In genomic region chrX:103789004-103789403, GRCh38 we compare ENCODE assay signal across 19 cellular contexts. TPM values are rescaled to one million over a fixed set of nuclear protein-coding genes. Genes with fewer than 3 reads are reported as not detected.
DNase-seq lines count a peak whose midpoint lies in the region; ATAC-seq and TF ChIP-seq lines count a peak whose summit lies in the region.
"Had no signal": no experiment of that assay in that cellular context is flagged by ENCODE, and none has a peak within 500 bp of the region (broad histone marks: within the 10 kb centered on the region; RNA-seq: fewer than 3 reads in every experiment).

No MANE protein-coding gene starts in this region.

- TF ChIP-seq CTCF in activated B cell treated with CpG ODN at 0.5 μM for 24 hours (IDR thresholded peaks at IDR 0.05) (no peak), body of pancreas (IDR thresholded peaks at IDR 0.05) (no peak)

- H3K27ac Mint-ChIP-seq in activated B cell treated with CpG ODN at 0.5 μM for 24 hours: peak overlapping the region; percentile 77
- H3K27ac Mint-ChIP-seq: CD4-positive, CD25-positive, alpha-beta regulatory T cell; stimulated activated effector memory CD8-positive, alpha-beta T cell treated with anti-CD3 and anti-CD28 coated beads, Interleukin-12 subunit alpha, Interleukin-12 subunit beta, amount 100 ng/mL, for 72 hours had no signal

- no peaks in the 10 kb centered on the region for H3K4me1 ChIP-seq in body of pancreas
- H3K4me1 ChIP-seq: pancreas had no signal

- no peak overlapping the region for H3K4me3 Mint-ChIP-seq in activated B cell treated with CpG ODN at 0.5 μM for 24 hours
- H3K4me3 Mint-ChIP-seq: CD4-positive, CD25-positive, alpha-beta regulatory T cell; stimulated activated effector memory CD8-positive, alpha-beta T cell treated with anti-CD3 and anti-CD28 coated beads, Interleukin-12 subunit alpha, Interleukin-12 subunit beta, amount 100 ng/mL, for 72 hours had no signal

- POLR2A ChIA-PET in activated B cell treated with CpG ODN at 0.5 μM for 24 hours (lab: Charles Lee): no interaction called here

- H3K9me3 ChIP-seq in body of pancreas: no peaks in the 10 kb centered on the region
- H3K9me3 ChIP-seq: pancreas had no signal

- no peak overlapping the region for H3K4me3 ChIP-seq in body of pancreas
- H3K4me3 ChIP-seq: pancreas had no signal

- H3K4me1 Mint-ChIP-seq in activated B cell treated with CpG ODN at 0.5 μM for 24 hours: peaks cover 23% of the 10 kb centered on the region
- H3K4me1 Mint-ChIP-seq: CD4-positive, CD25-positive, alpha-beta regulatory T cell; stimulated activated effector memory CD8-positive, alpha-beta T cell treated with anti-CD3 and anti-CD28 coated beads, Interleukin-12 subunit alpha, Interleukin-12 subunit beta, amount 100 ng/mL, for 72 hours had no signal

- ATAC-seq in GM18870 (IDR thresholded peaks at IDR 0.05; ENCODE audit: unreplicated experiment): peak; percentile 94
- ATAC-seq in GM21786 (IDR thresholded peaks at IDR 0.05; ENCODE audit: unreplicated experiment): peak; percentile 90
- ATAC-seq in HG03354 (IDR thresholded peaks at IDR 0.05; ENCODE audit: poor library complexity, severe bottlenecking, unreplicated experiment): peak; percentile 88
- ATAC-seq in activated B cell treated with CpG ODN at 0.5 μM for 24 hours (ENCODE audit: low read depth): peak; percentile 72
- no peak for ATAC-seq in body of pancreas
- ATAC-seq: pancreas; stimulated activated effector memory CD8-positive, alpha-beta T cell treated with anti-CD3 and anti-CD28 coated beads, Interleukin-12 subunit alpha, Interleukin-12 subunit beta, amount 100 ng/mL, for 72 hours had no signal

- no peaks in the 10 kb centered on the region for H3K27me3 Mint-ChIP-seq in activated B cell treated with CpG ODN at 0.5 μM for 24 hours

- TF ChIP-seq POLR2A in body of pancreas (IDR thresholded peaks at IDR 0.05): no peak

- H3K9me3 Mint-ChIP-seq in activated B cell treated with CpG ODN at 0.5 μM for 24 hours: no peaks in the 10 kb centered on the region
- H3K9me3 Mint-ChIP-seq: CD4-positive, CD25-positive, alpha-beta regulatory T cell; stimulated activated effector memory CD8-positive, alpha-beta T cell treated with anti-CD3 and anti-CD28 coated beads, Interleukin-12 subunit alpha, Interleukin-12 subunit beta, amount 100 ng/mL, for 72 hours had no signal

- DNase-seq in activated B cell treated with CpG ODN at 0.5 μM for 24 hours (no peak), hepatic stellate cell (ENCODE audit: low spot score) (no peak), NCI-H748 (lab: John Stamatoyannopoulos, UW; ENCODE audit: unreplicated experiment) (no peak), body of pancreas (no peak), NCI-H146 (lab: John Stamatoyannopoulos, UW) (no peak)
- DNase-seq: activated CD4-positive, alpha-beta T cell treated with anti-CD3 and anti-CD28 coated beads, Interleukin-2, amount 50 U/mL, for 1 hour; activated gamma-delta T cell; CD4-positive, CD25-positive, alpha-beta regulatory T cell; hippocampal formation; mammary epithelial cell; NCI-H1048; NCI-H526; pancreas; SW 1271 had no signal

- CTCF ChIA-PET in activated B cell treated with CpG ODN at 0.5 μM for 24 hours (lab: Charles Lee): no interaction called here

- H3K27ac ChIP-seq in body of pancreas: no peak overlapping the region
- H3K27ac ChIP-seq: pancreas had no signal

- H3K36me3 ChIP-seq in body of pancreas (replicated peaks in 1 of 2; ENCODE audit: insufficient read depth in 1 of 2, low read depth in 2 of 2): no peaks in the 10 kb centered on the region
- H3K36me3 ChIP-seq: pancreas had no signal

- no peaks in the 10 kb centered on the region for H3K27me3 ChIP-seq in body of pancreas

- H3K36me3 Mint-ChIP-seq in activated B cell treated with CpG ODN at 0.5 μM for 24 hours (ENCODE audit: low read depth): no peaks in the 10 kb centered on the region
- H3K36me3 Mint-ChIP-seq: CD4-positive, CD25-positive, alpha-beta regulatory T cell; stimulated activated effector memory CD8-positive, alpha-beta T cell treated with anti-CD3 and anti-CD28 coated beads, Interleukin-12 subunit alpha, Interleukin-12 subunit beta, amount 100 ng/mL, for 72 hours had no signal

- intact Hi-C loops in activated B cell treated with CpG ODN at 0.5 μM for 24 hours (cut with micrococcal nuclease): no loop called here
- intact Hi-C loops in body of pancreas (cut with DNase I): no loop called here

RNA-seq across cellular contexts. Expression of gene PLP1, which starts 12.4 kb away (rescaled TPM):
- total RNA-seq in activated B cell treated with CpG ODN at 0.5 μM for 24 hours (not detected in 2 replicates), body of pancreas (1 to 10 TPM in 1 of 2 donors, under 1 TPM in 1; 0.78 to 2.0 TPM)
- total RNA-seq: CD4-positive, CD25-positive, alpha-beta regulatory T cell; endothelial cell of umbilical vein; mammary epithelial cell had no signal

RNA-seq across cellular contexts. Expression of gene RAB9B, which starts 43.1 kb away (rescaled TPM):
- 0.39 and 0.51 TPM in 2 replicates for total RNA-seq in activated B cell treated with CpG ODN at 0.5 μM for 24 hours
- total RNA-seq in body of pancreas: under 1 TPM; 0.66 to 0.78 TPM
